8 cellular contexts compared by ENCODE assay signal in genomic region chr1:224700915-224701531, GRCh38.
DNase-seq lines count a peak whose midpoint lies in the region; ATAC-seq and TF ChIP-seq lines count a peak whose summit lies in the region.

No MANE protein-coding gene starts in this region.

- BruUV-seq in OCI-LY7 (replicated peaks; lab: Mats Ljungman, UMichigan) = no TSS peak

- intact Hi-C loops in OCI-LY7 (cut with micrococcal nuclease; ENCODE audit: unreplicated experiment) = loop anchor here (1.0 to 5.0 kb wide), 3 partner anchors 150 to 221 kb away; no protein-coding TSS in a partner anchor

- TF ChIP-seq CTCF in GM06990 (IDR thresholded peaks at IDR 0.05; ENCODE audit: insufficient read depth, low read length, poor library complexity, severe bottlenecking) (peak; percentile 73), OCI-LY7 (conservative IDR thresholded peaks at IDR 0.05; ENCODE audit: low read length) (peak; percentile 85)

- WGBS in iPS DF 6.9 (ENCODE audit: insufficient coverage, insufficient read length) = no CpG with 5 or more reads among the region's 4 CpGs

- H3K4me3 ChIP-seq in GM06990 (replicated peaks; ENCODE audit: low read depth, low read length) = no peak overlapping the region
- H3K4me3 ChIP-seq in OCI-LY7 (ENCODE audit: low read depth, low read length, poor library complexity, severe bottlenecking) = no peak overlapping the region
- H3K4me3 ChIP-seq in iPS DF 6.9 (ENCODE audit: low read length) = no peak overlapping the region

- H3K4me1 ChIP-seq in OCI-LY7 (ENCODE audit: insufficient read depth, low read length, poor library complexity, severe bottlenecking) (no peaks in the 10 kb centered on the region), iPS DF 6.9 (ENCODE audit: control insufficient read depth, insufficient read depth, low read length) (peaks cover 6% of the 10 kb centered on the region)

- DNase-seq in GM06990 (ENCODE audit: extremely low read depth, insufficient read length) = peak; percentile 29
- DNase-seq in OCI-LY7 (ENCODE audit: low spot score) = peak; percentile 68
- peak; percentile 37 for DNase-seq in iPS DF 6.9 (ENCODE audit: low read depth, low spot score)
- DNase-seq in NCI-H2029 treated with DMSO at 0.1 percent for 48 hours (lab: John Stamatoyannopoulos, UW) = no peak
- DNase-seq in globus pallidus (ENCODE audit: low spot score) = no peak

- ATAC-seq in GM21737 (IDR thresholded peaks at IDR 0.05; ENCODE audit: unreplicated experiment) (peak; percentile 55), GM19023 (IDR thresholded peaks at IDR 0.05; ENCODE audit: unreplicated experiment) (no peak), HG03196 (IDR thresholded peaks at IDR 0.05; ENCODE audit: unreplicated experiment) (no peak)

- no peaks in the 10 kb centered on the region for H3K9me2 ChIP-seq in OCI-LY7 (ENCODE audit: insufficient read depth, low read length)

- POLR2A ChIA-PET in OCI-LY7 (lab: Charles Lee) = interaction anchor here (0.7 to 1.6 kb wide), 4 partner anchors 21 to 150 kb away, joined by 3 to 9 read pairs (median 4); no protein-coding TSS in a partner anchor

- H3K4me2 ChIP-seq in OCI-LY7 (ENCODE audit: low read length) = no peak overlapping the region

- H3K9me3 ChIP-seq in OCI-LY7 (ENCODE audit: low read length) = no peaks in the 10 kb centered on the region
- no peaks in the 10 kb centered on the region for H3K9me3 ChIP-seq in iPS DF 6.9 (ENCODE audit: control insufficient read depth, insufficient read depth, low read length)

- H3K79me2 ChIP-seq in OCI-LY7 (ENCODE audit: insufficient read depth, low read depth, low read length) = no peaks in the 10 kb centered on the region

- H3K27me3 ChIP-seq in GM06990 (replicated peaks; ENCODE audit: control insufficient read depth, insufficient read depth, low read length) (no peaks in the 10 kb centered on the region), iPS DF 6.9 (ENCODE audit: control insufficient read depth, insufficient read depth, low read length) (no peaks in the 10 kb centered on the region)

- H2AFZ ChIP-seq in OCI-LY7 (ENCODE audit: low read length) = peak overlapping the region; percentile 55; the same call in 1 of the 2 replicates

- no peaks in the 10 kb centered on the region for H4K20me1 ChIP-seq in OCI-LY7 (ENCODE audit: insufficient read depth, low read length)

- no peak overlapping the region for H3K27ac ChIP-seq in OCI-LY7 (ENCODE audit: low read depth, low read length, poor library complexity, severe bottlenecking)
- no peak overlapping the region for H3K27ac ChIP-seq in iPS DF 6.9 (ENCODE audit: low read length)

- CTCF ChIA-PET in OCI-LY7 (lab: Charles Lee; ENCODE audit: unreplicated experiment) = interaction anchor here (1.3 to 3.2 kb wide), 2 partner anchors 12 to 150 kb away, joined by 4 to 14 read pairs; no protein-coding TSS in a partner anchor

- no peaks in the 10 kb centered on the region for H3K36me3 ChIP-seq in GM06990 (ENCODE audit: control insufficient read depth, insufficient read depth, low read length)
- no peaks in the 10 kb centered on the region for H3K36me3 ChIP-seq in OCI-LY7 (ENCODE audit: insufficient read depth, low read length)
- no peaks in the 10 kb centered on the region for H3K36me3 ChIP-seq in iPS DF 6.9 (ENCODE audit: control insufficient read depth, insufficient read depth, low read length)

Comparison
In these comparisons a context has a peak if more than half of its experiments do, and no peak if none do; other contexts are left out.
1. DNase-seq: peak in GM06990 (single experiment), OCI-LY7 (single experiment) and iPS DF 6.9 (single experiment); none in NCI-H2029 treated with DMSO at 0.1 percent for 48 hours (single experiment) and globus pallidus (single experiment).